In genomic region chr1:65230741-65231439, GRCh38 we compare ENCODE assay signal across 10 cellular contexts.
DNase-seq lines count a peak whose midpoint lies in the region; ATAC-seq and TF ChIP-seq lines count a peak whose summit lies in the region.
"Had no signal": no experiment of that assay in that cellular context is flagged by ENCODE, and none has a peak within 500 bp of the region (broad histone marks: within the 10 kb centered on the region; RNA-seq: fewer than 3 reads in every experiment).

No MANE protein-coding gene starts in this region.

- H3K4me1 ChIP-seq in upper lobe of right lung, result no peaks in the 10 kb centered on the region

- no peaks in the 10 kb centered on the region for H3K9me3 Mint-ChIP-seq in activated naive CD4-positive, alpha-beta T cell treated with anti-CD3 and anti-CD28 coated beads, Interleukin-2, amount 50 U/mL, for 72 hours

- no peak overlapping the region for H3K27ac ChIP-seq in upper lobe of right lung

- TF ChIP-seq CTCF in upper lobe of right lung (IDR thresholded peaks at IDR 0.05), result no peak

- no peak overlapping the region for H3K4me3 ChIP-seq in upper lobe of right lung

- ATAC-seq in activated naive CD4-positive, alpha-beta T cell treated with anti-CD3 and anti-CD28 coated beads, Interleukin-2, amount 50 U/mL, for 72 hours, result peak; percentile 60 to 76
- ATAC-seq in HG02885 (IDR thresholded peaks at IDR 0.05; ENCODE audit: poor library complexity, unreplicated experiment) (peak; percentile 84), upper lobe of right lung (peak; percentile 40), GM19023 (IDR thresholded peaks at IDR 0.05; ENCODE audit: unreplicated experiment) (no peak)

- peak overlapping the region; percentile 38 to 62 for H3K27ac Mint-ChIP-seq in activated naive CD4-positive, alpha-beta T cell treated with anti-CD3 and anti-CD28 coated beads, Interleukin-2, amount 50 U/mL, for 72 hours

- CTCF ChIA-PET in HEK293T (lab: Yijun Ruan, JAX), result interaction anchor here (0.6 to 2.2 kb wide), 3 partner anchors 18 to 457 kb away, joined by 3 to 10 read pairs (median 3); no protein-coding TSS in a partner anchor

- H3K27me3 ChIP-seq in upper lobe of right lung, result no peaks in the 10 kb centered on the region

- no peaks in the 10 kb centered on the region for H3K36me3 ChIP-seq in upper lobe of right lung

- no peaks in the 10 kb centered on the region for H3K9me3 ChIP-seq in upper lobe of right lung

- H3K36me3 Mint-ChIP-seq in activated naive CD4-positive, alpha-beta T cell treated with anti-CD3 and anti-CD28 coated beads, Interleukin-2, amount 50 U/mL, for 72 hours, result peaks cover 0 to 15% of the 10 kb centered on the region in 2 donors

- intact Hi-C loops in upper lobe of right lung (cut with DNase I), result loop anchor here (10.0 kb wide), 1 partner anchor 454 kb away; no protein-coding TSS in a partner anchor

- DNase-seq in activated naive CD4-positive, alpha-beta T cell treated with anti-CD3 and anti-CD28 coated beads, Interleukin-2, amount 50 U/mL, for 72 hours (ENCODE audit: low spot score in 2 of 2), result no peak
- DNase-seq in activated naive CD4-positive, alpha-beta T cell (lab: John Stamatoyannopoulos, UW), result no peak
- peak; percentile 97 for DNase-seq in OCI-M1 (lab: John Stamatoyannopoulos, UW)
- no peak for DNase-seq in upper lobe of right lung
- DNase-seq in HEK293T (ENCODE audit: extremely low spot score), result no peak
- no peak for DNase-seq in stimulated activated CD8-positive, alpha-beta memory T cell treated with anti-CD3 and anti-CD28 coated beads, Interleukin-4, amount 100 ng/mL, for 48 hours
- DNase-seq: activated CD4-positive, alpha-beta T cell treated with anti-CD3 and anti-CD28 coated beads for 1 hour; effector CD8-positive, alpha-beta T cell had no signal

- POLR2A ChIA-PET in HEK293T (lab: Yijun Ruan, JAX), result no interaction called here

TF ChIP-seq in HEK293T, 16 proteins besides CTCF, POLR2A, EP300 and RAD21:
- TF ChIP-seq L3MBTL2 (conservative IDR thresholded peaks at IDR 0.05) (no peak), NFRKB (IDR thresholded peaks at IDR 0.05) (no peak), ELF4 (IDR thresholded peaks at IDR 0.05) (no peak), FOXA1 (IDR thresholded peaks at IDR 0.05) (no peak), HDGF (IDR thresholded peaks at IDR 0.05; ENCODE audit: borderline replicate concordance) (no peak), FOXK2 (IDR thresholded peaks at IDR 0.05) (no peak), LEF1 (IDR thresholded peaks at IDR 0.05; ENCODE audit: borderline replicate concordance) (no peak), PKNOX1 (IDR thresholded peaks at IDR 0.05) (no peak)
TF ChIP-seq in HEK293T: peak in this region for 0.
